Comparison of ENCODE assay signal across 1 cellular context in genomic region chr19:11361037-11361770, GRCh38.
TF ChIP-seq lines count a peak whose summit lies in the region.

No MANE protein-coding gene starts in this region.

TF ChIP-seq in Ishikawa, 13 proteins besides CTCF, POLR2A, EP300 and RAD21 (continued from another document):
- TF ChIP-seq MAX (IDR thresholded peaks at IDR 0.05), result peak; percentile 76
